8 cellular contexts compared by ENCODE assay signal in the genomic region with DNA sequence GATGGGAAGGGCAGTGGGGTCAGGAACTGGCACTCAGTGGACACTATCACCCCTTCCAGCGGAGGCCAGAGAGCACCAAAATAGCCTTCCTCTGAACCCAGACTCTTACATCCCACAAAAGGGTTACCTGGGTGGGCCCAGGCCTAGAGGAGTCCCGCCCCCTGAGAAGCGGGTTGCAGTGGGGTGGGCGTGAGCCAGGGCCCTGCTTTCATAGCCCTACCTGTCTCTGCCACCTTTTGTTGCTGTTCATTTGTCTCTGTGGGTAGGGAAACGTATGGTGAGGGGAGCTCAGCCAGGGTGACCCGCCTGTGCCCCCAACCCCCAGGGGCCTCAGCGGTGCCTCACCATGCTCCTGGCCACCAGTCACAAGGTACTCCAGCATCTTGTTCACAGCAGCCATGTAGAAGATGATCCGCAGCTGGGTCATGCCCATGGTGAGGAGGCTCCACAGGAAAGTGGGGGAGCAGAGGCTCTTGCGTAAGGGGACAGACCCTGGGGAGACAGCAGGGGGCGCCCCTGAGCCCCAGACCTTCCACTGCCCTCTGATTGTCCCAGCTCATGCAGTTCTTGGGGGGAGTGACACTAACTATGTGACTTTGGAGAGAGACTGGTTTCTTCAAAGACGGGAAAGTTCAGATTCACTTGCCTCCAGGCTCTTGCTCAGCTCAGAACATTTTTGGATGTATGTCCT.
DNase-seq lines count a peak whose midpoint lies in the region; ATAC-seq and TF ChIP-seq lines count a peak whose summit lies in the region.

No MANE protein-coding gene starts in this region.

- peak; percentile 54 for TF ChIP-seq CTCF in GM10248 (IDR thresholded peaks at IDR 0.05; ENCODE audit: control extremely low read depth, extremely low read depth, low read depth, missing control alignments)
- TF ChIP-seq CTCF in LNCAP (IDR thresholded peaks at IDR 0.05): peak; percentile 64
- TF ChIP-seq CTCF in fibroblast of pulmonary artery (IDR thresholded peaks at IDR 0.05; ENCODE audit: low read length, missing control alignments): peak; percentile 65

- H3K4me3 ChIP-seq in fibroblast of pulmonary artery (replicated peaks; ENCODE audit: low read depth, low read length): no peak overlapping the region

- CTCF ChIA-PET in GM10248 (lab: Yijun Ruan, JAX): interaction anchor here (0.9 to 9.1 kb wide), 21 partner anchors 8 to 1013 kb away, joined by 3 to 247 read pairs (median 4); a partner anchor contains a TSS

- no peak for ATAC-seq in GM18870 (IDR thresholded peaks at IDR 0.05; ENCODE audit: unreplicated experiment)
- ATAC-seq in GM19452 (IDR thresholded peaks at IDR 0.05; ENCODE audit: unreplicated experiment): no peak

- POLR2A ChIA-PET in GM10248 (lab: Yijun Ruan, JAX): no interaction called here

- DNase-seq in GM10248 (ENCODE audit: extremely low spot score) (peak; percentile 70), fibroblast of pulmonary artery (ENCODE audit: low read depth) (peak; percentile 44), NCI-H2107 (lab: John Stamatoyannopoulos, UW) (no peak)
- peak; percentile 77 for DNase-seq in activated CD8-positive, alpha-beta memory T cell treated with anti-CD3 and anti-CD28 coated beads for 24 hours
- DNase-seq in stimulated activated CD4-positive, alpha-beta T cell treated with anti-CD3 and anti-CD28 coated beads, Interleukin-15, amount 100 ng/mL, for 24 hours: peak; percentile 73
